21 cellular contexts compared by ENCODE assay signal in genomic region chr13:61508936-61509335, GRCh38.
DNase-seq lines count a peak whose midpoint lies in the region; ATAC-seq and TF ChIP-seq lines count a peak whose summit lies in the region.
"Had no signal": no experiment of that assay in that cellular context is flagged by ENCODE, and none has a peak within 500 bp of the region (broad histone marks: within the 10 kb centered on the region; RNA-seq: fewer than 3 reads in every experiment).

No MANE protein-coding gene starts in this region.

- no peak overlapping the region for H3K4ac ChIP-seq in neuronal stem cell (ENCODE audit: low read length)

- H3K27me3 Mint-ChIP-seq in GM23338 (ENCODE audit: insufficient read depth, low read depth, poor library complexity), result no peaks in the 10 kb centered on the region
- no peaks in the 10 kb centered on the region for H3K27me3 Mint-ChIP-seq in neural progenitor cell (ENCODE audit: insufficient read depth, low read depth)
- H3K27me3 Mint-ChIP-seq: B cell; CD4-positive, alpha-beta T cell had no signal

- H3K79me2 ChIP-seq in GM23338 (replicated peaks; ENCODE audit: insufficient read depth), result no peaks in the 10 kb centered on the region
- no peaks in the 10 kb centered on the region for H3K79me2 ChIP-seq in neural progenitor cell (ENCODE audit: low read depth)
- H3K79me2 ChIP-seq in Karpas-422 (ENCODE audit: low read length), result no peaks in the 10 kb centered on the region

- no peak overlapping the region for H3K27ac ChIP-seq in GM23338 (ENCODE audit: low read depth)
- no peak overlapping the region for H3K27ac ChIP-seq in neural progenitor cell
- no peak overlapping the region for H3K27ac ChIP-seq in neuronal stem cell (replicated peaks; ENCODE audit: low read length)
- no peak overlapping the region for H3K27ac ChIP-seq in Karpas-422 (ENCODE audit: low read length)
- H3K27ac ChIP-seq: 22Rv1; A549; BLaER1 treated with 17β-estradiol and CSF1 and Interleukin-3, amounts not matched to agents 10 nM and 100 nM; C4-2B had no signal

- H3K36me3 ChIP-seq in GM23338 (ENCODE audit: insufficient read depth) (no peaks in the 10 kb centered on the region), neural progenitor cell (no peaks in the 10 kb centered on the region), neuronal stem cell (replicated peaks in 1 of 2; ENCODE audit: control insufficient read depth in 2 of 2, insufficient read depth in 2 of 2, low read length in 2 of 2) (no peaks in the 10 kb centered on the region), Karpas-422 (ENCODE audit: insufficient read depth, low read length) (no peaks in the 10 kb centered on the region)
- H3K36me3 ChIP-seq: BLaER1 treated with 17β-estradiol and CSF1 and Interleukin-3, amounts not matched to agents 10 nM and 100 nM had no signal

- no peak overlapping the region for H2AK5ac ChIP-seq in neuronal stem cell (ENCODE audit: low read depth, low read length)

- no peak overlapping the region for H2BK120ac ChIP-seq in neuronal stem cell (ENCODE audit: low read depth, low read length)

- H3K9ac ChIP-seq in neural progenitor cell (no peak overlapping the region), neuronal stem cell (ENCODE audit: low read depth, low read length, poor library complexity) (no peak overlapping the region), Karpas-422 (ENCODE audit: low read length) (no peak overlapping the region)
- H3K9ac ChIP-seq: BLaER1 treated with 17β-estradiol and CSF1 and Interleukin-3, amounts not matched to agents 10 nM and 100 nM had no signal

- H3K18ac ChIP-seq in neuronal stem cell (ENCODE audit: low read length), result no peak overlapping the region

- H2AFZ ChIP-seq in GM23338, result peak overlapping the region; percentile 70
- peak overlapping the region; percentile 34 for H2AFZ ChIP-seq in neural progenitor cell (replicated peaks)
- peak overlapping the region; percentile 27 for H2AFZ ChIP-seq in neuronal stem cell (ENCODE audit: low read length)
- no peak overlapping the region for H2AFZ ChIP-seq in Karpas-422 (ENCODE audit: low read length)

- H3K9me3 Mint-ChIP-seq in GM23338 (peaks cover 10% of the 10 kb centered on the region; the same call in 2 of the 3 replicates), neural progenitor cell (no peaks in the 10 kb centered on the region)

- H4K20me1 ChIP-seq in GM23338 (replicated peaks; ENCODE audit: insufficient read depth) (no peaks in the 10 kb centered on the region), neural progenitor cell (ENCODE audit: low read depth) (no peaks in the 10 kb centered on the region), Karpas-422 (ENCODE audit: insufficient read depth, low read depth, low read length) (no peaks in the 10 kb centered on the region)
- H4K20me1 ChIP-seq: BLaER1 treated with 17β-estradiol and CSF1 and Interleukin-3, amounts not matched to agents 10 nM and 100 nM had no signal

- H2BK5ac ChIP-seq in neuronal stem cell (ENCODE audit: low read length), result no peak overlapping the region

- H3K4me1 Mint-ChIP-seq in GM23338 (peaks cover 2% of the 10 kb centered on the region; the same call in 1 of the 3 replicates), neural progenitor cell (no peaks in the 10 kb centered on the region)
- H3K4me1 Mint-ChIP-seq: B cell had no signal

- no CpG with 5 or more reads among the region's 2 CpGs for WGBS in neuronal stem cell (ENCODE audit: extremely low coverage in 2 of 2, insufficient read length in 2 of 2, insufficient replicate concordance in 1 of 2), 2 donors

- no peaks in the 10 kb centered on the region for H3K36me3 Mint-ChIP-seq in GM23338 (ENCODE audit: low read depth)
- H3K36me3 Mint-ChIP-seq in neural progenitor cell, result no peaks in the 10 kb centered on the region
- H3K36me3 Mint-ChIP-seq: CD8-positive, alpha-beta T cell had no signal

- no peak for ATAC-seq in GM23338
- ATAC-seq: A549; CD8-positive, alpha-beta T cell; GM12878 had no signal

- no peak overlapping the region for H3K27ac Mint-ChIP-seq in GM23338
- H3K27ac Mint-ChIP-seq in neural progenitor cell, result no peak overlapping the region
- H3K27ac Mint-ChIP-seq: B cell; CD4-positive, alpha-beta T cell; CD8-positive, alpha-beta T cell had no signal

- H4K8ac ChIP-seq in neuronal stem cell (ENCODE audit: low read depth, low read length), result no peak overlapping the region

- H3K4me2 ChIP-seq in GM23338 (no peak overlapping the region), neural progenitor cell (no peak overlapping the region), neuronal stem cell (ENCODE audit: insufficient read depth, low read length, poor library complexity, severe bottlenecking) (no peak overlapping the region), Karpas-422 (ENCODE audit: low read depth, low read length, poor library complexity, severe bottlenecking) (no peak overlapping the region)
- H3K4me2 ChIP-seq: A549 had no signal

- no peak overlapping the region for H3K23ac ChIP-seq in neuronal stem cell (ENCODE audit: low read depth, low read length, poor library complexity)

- no peak for TF ChIP-seq CTCF in GM23338 (conservative IDR thresholded peaks at IDR 0.05; ENCODE audit: low read depth in 2 of 2)
- no peak for TF ChIP-seq CTCF in neural progenitor cell (IDR thresholded peaks at IDR 0.05)

- H2BK15ac ChIP-seq in neuronal stem cell (ENCODE audit: low read length), result no peak overlapping the region

- H3K4me1 ChIP-seq in GM23338 (ENCODE audit: insufficient read depth), result no peaks in the 10 kb centered on the region
- H3K4me1 ChIP-seq in neural progenitor cell, result no peaks in the 10 kb centered on the region
- no peaks in the 10 kb centered on the region for H3K4me1 ChIP-seq in neuronal stem cell (ENCODE audit: control insufficient read depth in 2 of 2, insufficient read depth in 1 of 2, low read depth in 1 of 2, low read length in 2 of 2)
- H3K4me1 ChIP-seq in Karpas-422 (ENCODE audit: low read length), result no peaks in the 10 kb centered on the region
- H3K4me1 ChIP-seq: A549, Caco-2 had no signal

- H4K91ac ChIP-seq in neuronal stem cell (ENCODE audit: low read depth, low read length, poor library complexity), result no peak overlapping the region

- H3K14ac ChIP-seq in neuronal stem cell (ENCODE audit: low read length), result no peak overlapping the region

- H3K9me3 ChIP-seq in neural progenitor cell (ENCODE audit: low read depth), result no peaks in the 10 kb centered on the region
- no peaks in the 10 kb centered on the region for H3K9me3 ChIP-seq in neuronal stem cell (replicated peaks in 1 of 2; ENCODE audit: control insufficient read depth in 2 of 2, insufficient read depth in 1 of 2, low read depth in 1 of 2, low read length in 2 of 2)
- H3K9me3 ChIP-seq in Karpas-422 (ENCODE audit: low read length), result no peaks in the 10 kb centered on the region
- H3K9me3 ChIP-seq: A549; BLaER1 treated with 17β-estradiol and CSF1 and Interleukin-3, amounts not matched to agents 10 nM and 100 nM; Caco-2 had no signal

- H3F3A ChIP-seq in GM23338 (replicated peaks; ENCODE audit: low read depth), result no peaks in the 10 kb centered on the region
- H3F3A ChIP-seq in neural progenitor cell (ENCODE audit: low read depth), result no peaks in the 10 kb centered on the region

- H3K4me3 Mint-ChIP-seq in GM23338 (no peak overlapping the region), neural progenitor cell (no peak overlapping the region)
- H3K4me3 Mint-ChIP-seq: B cell; CD4-positive, alpha-beta T cell; CD8-positive, alpha-beta T cell had no signal

- H3K4me3 ChIP-seq in GM23338, result no peak overlapping the region
- no peak overlapping the region for H3K4me3 ChIP-seq in neural progenitor cell
- H3K4me3 ChIP-seq in neuronal stem cell (ENCODE audit: low read length in 2 of 2), result no peak overlapping the region
- H3K4me3 ChIP-seq in Karpas-422 (ENCODE audit: low read length), result no peak overlapping the region
- H3K4me3 ChIP-seq: A549; BLaER1 treated with 17β-estradiol and CSF1 and Interleukin-3, amounts not matched to agents 10 nM and 100 nM; GM12878 had no signal

- H3K27me3 ChIP-seq in GM23338 (ENCODE audit: insufficient read depth) (no peaks in the 10 kb centered on the region), neural progenitor cell (no peaks in the 10 kb centered on the region), neuronal stem cell (ENCODE audit: control insufficient read depth in 3 of 3, insufficient read depth in 3 of 3, low read depth in 1 of 3, low read length in 3 of 3) (no peaks in the 10 kb centered on the region), Karpas-422 (ENCODE audit: low read length) (no peaks in the 10 kb centered on the region)
- H3K27me3 ChIP-seq: BLaER1 treated with 17β-estradiol and CSF1 and Interleukin-3, amounts not matched to agents 10 nM and 100 nM had no signal

- no peaks in the 10 kb centered on the region for H3K79me1 ChIP-seq in neuronal stem cell (ENCODE audit: low read depth, low read length)

- no peak for DNase-seq in GM23338 (ENCODE audit: low spot score)
- DNase-seq in SK-N-DZ (ENCODE audit: low spot score), result peak; percentile 60
- DNase-seq in neural progenitor cell (ENCODE audit: low spot score), result no peak
- no peak for DNase-seq in neuronal stem cell (ENCODE audit: low spot score)
- DNase-seq in Karpas-422, result no peak
- no peak for DNase-seq in germinal center (ENCODE audit: low spot score)
- no peak for DNase-seq in NCI-H1417 (lab: John Stamatoyannopoulos, UW)
- DNase-seq: AML-193; Caco-2; Calu3; CD4-positive, alpha-beta T cell; CD8-positive, alpha-beta T cell; DND-41; EL; GDM1 had no signal

- H3K9me2 ChIP-seq in GM23338 (ENCODE audit: insufficient read depth) (no peaks in the 10 kb centered on the region; the same call in 1 of the 2 replicates), Karpas-422 (replicated peaks; ENCODE audit: insufficient read depth, low read length) (no peaks in the 10 kb centered on the region)

- no peak overlapping the region for H2BK12ac ChIP-seq in neuronal stem cell (ENCODE audit: low read length)

TF ChIP-seq in GM23338, 12 proteins besides CTCF, POLR2A, EP300 and RAD21 (continues in another document):
- TF ChIP-seq ZNF331 (CRISPR knock-in tag; IDR thresholded peaks at IDR 0.05; ENCODE audit: low read depth), result no peak
